Comparison of ENCODE assay signal across 8 cellular contexts in the genomic region with DNA sequence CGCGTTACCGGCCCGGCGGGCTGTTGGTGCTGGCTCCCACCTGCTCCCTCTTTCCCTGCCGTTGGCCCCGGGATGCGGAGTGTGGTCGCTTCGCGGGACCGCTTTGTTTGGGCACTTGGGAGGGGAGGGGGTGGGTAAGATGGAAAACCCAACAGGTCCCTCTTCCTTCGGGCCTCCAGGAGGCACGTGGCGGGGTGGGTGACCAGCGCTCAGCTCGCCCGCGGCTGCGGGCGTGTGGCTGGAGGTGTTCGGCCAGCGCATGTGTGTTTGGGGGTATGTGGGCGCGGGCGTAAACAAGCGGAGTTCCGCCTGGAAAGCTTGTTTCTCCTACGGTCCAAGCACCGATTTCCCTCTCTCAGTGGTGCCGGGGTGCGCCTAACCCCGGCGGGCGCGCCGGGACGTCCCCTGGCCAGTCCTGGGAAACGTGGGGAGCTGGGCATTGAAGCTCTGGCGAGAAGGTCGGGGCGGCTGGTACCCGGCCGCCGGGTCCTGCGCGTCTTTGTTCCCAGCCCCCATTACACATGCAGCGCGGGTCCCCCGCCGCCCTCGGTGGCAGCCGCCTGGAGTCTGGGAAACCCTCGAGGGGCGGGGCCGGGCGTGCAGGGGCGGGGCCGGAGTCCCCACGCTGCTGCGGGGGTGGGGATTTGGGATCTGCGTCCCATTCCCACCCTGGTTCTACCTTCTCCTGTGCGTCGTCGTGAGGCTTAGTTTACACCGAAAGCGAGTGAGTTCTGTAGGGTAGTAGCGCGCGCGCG. TPM values are rescaled to one million over a fixed set of nuclear protein-coding genes. Genes with fewer than 3 reads are reported as not detected.
DNase-seq lines count a peak whose midpoint lies in the region; ATAC-seq and TF ChIP-seq lines count a peak whose summit lies in the region.

No MANE protein-coding gene starts in this region.

- H3K27me3 ChIP-seq in esophagus (ENCODE audit: control insufficient read depth in 1 of 2, insufficient read depth in 2 of 2, low read length in 2 of 2), result no peaks in the 10 kb centered on the region
- H3K27me3 ChIP-seq in mucosa of rectum (ENCODE audit: control insufficient read depth in 2 of 2, insufficient read depth in 2 of 2, low read length in 2 of 2), result no peaks in the 10 kb centered on the region
- no peaks in the 10 kb centered on the region for H3K27me3 ChIP-seq in suprapubic skin

- DNase-seq in EH (ENCODE audit: low read depth), result peak; percentile 58
- peak; percentile 39 for DNase-seq in NCI-H2227 treated with DMSO at 0.1 percent for 48 hours (lab: John Stamatoyannopoulos, UW)
- peak; percentile 34 for DNase-seq in activated CD8-positive, alpha-beta memory T cell treated with anti-CD3 and anti-CD28 coated beads, Interleukin-2, amount 50 U/mL, for 4 hours
- peak in 1 of 2 donors; percentile 84 for DNase-seq in suprapubic skin (ENCODE audit: low spot score in 2 of 2)

- H3K27ac ChIP-seq in esophagus (ENCODE audit: low read depth in 2 of 2, low read length in 1 of 2) (peak overlapping the region; percentile 77 to 90), mucosa of rectum (ENCODE audit: low read depth in 2 of 2, low read length in 2 of 2) (peak overlapping the region; percentile 87 to 92), suprapubic skin (peak overlapping the region; percentile 83)

- no peak for TF ChIP-seq EP300 in suprapubic skin (IDR thresholded peaks at IDR 0.05)

- no peaks in the 10 kb centered on the region for H3K36me3 ChIP-seq in esophagus (ENCODE audit: control insufficient read depth in 2 of 2, insufficient read depth in 2 of 2, low read length in 1 of 2)
- no peaks in the 10 kb centered on the region for H3K36me3 ChIP-seq in mucosa of rectum (ENCODE audit: control insufficient read depth in 2 of 2, insufficient read depth in 2 of 2, low read length in 2 of 2)
- no peaks in the 10 kb centered on the region for H3K36me3 ChIP-seq in suprapubic skin

- ATAC-seq in HG02588 (IDR thresholded peaks at IDR 0.05; ENCODE audit: unreplicated experiment) (peak; percentile 36), HG03039 (IDR thresholded peaks at IDR 0.05; ENCODE audit: unreplicated experiment) (no peak)

- H3K9me3 ChIP-seq in esophagus (ENCODE audit: control insufficient read depth in 2 of 2, insufficient read depth in 1 of 2, low read depth in 1 of 2, low read length in 1 of 2), result no peaks in the 10 kb centered on the region
- H3K9me3 ChIP-seq in mucosa of rectum (ENCODE audit: control insufficient read depth in 2 of 2, low read length in 2 of 2), result no peaks in the 10 kb centered on the region
- no peaks in the 10 kb centered on the region for H3K9me3 ChIP-seq in suprapubic skin

- peak overlapping the region; percentile 75 to 86 for H3K9ac ChIP-seq in mucosa of rectum (ENCODE audit: low read depth in 1 of 2, low read length in 2 of 2)

- H3K4me1 ChIP-seq in esophagus (ENCODE audit: control insufficient read depth in 2 of 2, insufficient read depth in 2 of 2, low read length in 1 of 2) (peaks cover 6 to 15% of the 10 kb centered on the region in 2 donors), mucosa of rectum (ENCODE audit: control insufficient read depth in 2 of 2, insufficient read depth in 2 of 2, low read length in 2 of 2) (peaks cover 36 to 48% of the 10 kb centered on the region in 2 donors), suprapubic skin (peaks cover 52% of the 10 kb centered on the region)

- 0 to 1% methylated on average over 63 to 72 of the region's 72 CpGs for WGBS in esophagus, 2 donors
- 0% methylated on average over 15 of the region's 72 CpGs for WGBS in suprapubic skin

- TF ChIP-seq POLR2A in suprapubic skin (IDR thresholded peaks at IDR 0.05), result no peak

- no peak for TF ChIP-seq CTCF in suprapubic skin (IDR thresholded peaks at IDR 0.05)

- H3K4me3 ChIP-seq in esophagus (ENCODE audit: low read depth in 1 of 2, low read length in 2 of 2), result peak overlapping the region; percentile 65 to 72
- peak overlapping the region; percentile 87 to 92 for H3K4me3 ChIP-seq in mucosa of rectum (ENCODE audit: low read length in 2 of 2)
- peak overlapping the region; percentile 79 for H3K4me3 ChIP-seq in suprapubic skin

RNA-seq across cellular contexts. Expression of gene ACVR2B, which starts 1.4 kb away (rescaled TPM):
- under 1 TPM; 0.29 to 0.55 TPM for polyA plus RNA-seq in esophagus
- total RNA-seq in suprapubic skin, result 1 to 10 TPM; 1.1 to 8.9 (median 3.1) TPM

RNA-seq across cellular contexts. Expression of gene EXOG, which starts 41.1 kb away (rescaled TPM):
- 1 to 10 TPM; 2.4 to 4.1 TPM for polyA plus RNA-seq in esophagus
- total RNA-seq in suprapubic skin, result 1 to 10 TPM; 1.4 to 3.9 (median 2.3) TPM
